Comparison of ENCODE assay signal across 22 cellular contexts in genomic region chr4:147633643-147634042, GRCh38.
"Had no signal": no experiment of that assay in that cellular context is flagged by ENCODE, and none has a peak within 500 bp of the region (broad histone marks: within the 10 kb centered on the region; RNA-seq: fewer than 3 reads in every experiment).

No MANE protein-coding gene starts in this region.

- DNase-seq: Kasumi-1, MV-4-11, NCI-H1048, NCI-H1105, NCI-H1417, NCI-H146, NCI-H1694 treated with DMSO at 0.1 percent for 48 hours, NCI-H1930, NCI-H2081, NCI-H2107, NCI-H2227 treated with DMSO at 0.1 percent for 48 hours, NCI-H524, NCI-H69, NCI-H774, RPMI8226, SHP77 had no signal

- H3K4me3 Mint-ChIP-seq: IgD-negative memory B cell had no signal

- H3K4me3 ChIP-seq: K562 had no signal

- H3K27me3 Mint-ChIP-seq: IgD-negative memory B cell had no signal

- H3K27ac ChIP-seq: HL-60, KMS-11 had no signal

- FAIRE-seq: HTR-8/SVneo, K562, RCC 7860 had no signal

- H3K4me1 Mint-ChIP-seq: IgD-negative memory B cell had no signal

- ATAC-seq: K562 had no signal
